ENCODE assay signal across 27 cellular contexts in genomic region chr4:92641409-92641808, GRCh38.
"Had no signal": no experiment of that assay in that cellular context is flagged by ENCODE, and none has a peak within 500 bp of the region (broad histone marks: within the 10 kb centered on the region; RNA-seq: fewer than 3 reads in every experiment).

No MANE protein-coding gene starts in this region.

- H3K36me3 ChIP-seq: stomach, suprapubic skin, thoracic aorta, thyroid gland, tibial artery, tibial nerve, transverse colon, upper lobe of left lung, upper lobe of right lung, uterus, vagina had no signal

- DNase-seq: stimulated activated CD4-positive, alpha-beta T cell treated with anti-CD3 and anti-CD28 coated beads, Interleukin-2, amount 100 ng/mL, for 48 hours; stimulated activated CD4-positive, alpha-beta T cell treated with anti-CD3 and anti-CD28 coated beads, Interleukin-4, amount 100 ng/mL, for 1 hour; stimulated activated CD4-positive, alpha-beta T cell treated with anti-CD3 and anti-CD28 coated beads, Interleukin-4, amount 100 ng/mL, for 24 hours; stimulated activated CD4-positive, alpha-beta T cell treated with anti-CD3 and anti-CD28 coated beads, Interleukin-4, amount 100 ng/mL, for 4 hours; stimulated activated CD8-positive, alpha-beta memory T cell treated with anti-CD3 and anti-CD28 coated beads, Interleukin-4, amount 100 ng/mL, for 48 hours; stimulated activated naive B cell treated with anti-CD40 and anti-IgM and Interleukin-4, amounts not matched to agents 10 μg/mL and 1 μg/mL and 100 μg/mL, for 72 hours; stimulated activated naive CD4-positive, alpha-beta T cell; stimulated activated naive CD4-positive, alpha-beta T cell treated with Interleukin-2 at 50 U/mL for 16 hours; stimulated activated naive CD8-positive, alpha-beta T cell treated with anti-CD3 and anti-CD28 coated beads, Interleukin-15, amount 100 ng/mL, for 72 hours; stimulated activated naive CD8-positive, alpha-beta T cell treated with anti-CD3 and anti-CD28 coated beads, Interleukin-15, Interleukin-2, amounts not matched to agents 100 U/mL and 50 U/mL, for 24 hours; stomach; substantia nigra; testis; thyroid gland; tibial artery; transverse colon; trophoblast cell; upper lobe of left lung; upper lobe of right lung; uterus had no signal

- ATAC-seq: stimulated activated effector memory CD8-positive, alpha-beta T cell treated with anti-CD3 and anti-CD28 coated beads, Interleukin-12 subunit alpha, Interleukin-12 subunit beta, amount 100 ng/mL, for 72 hours; stimulated activated memory B cell treated with anti-CD40 and anti-IgM and Interleukin-4, amounts not matched to agents 10 μg/mL and 1 μg/mL and 100 μg/mL, for 72 hours; stimulated activated naive B cell treated with anti-CD40 and anti-IgM and Interleukin-4, amounts not matched to agents 10 μg/mL and 1 μg/mL and 100 μg/mL, for 72 hours; stimulated activated naive CD8-positive, alpha-beta T cell treated with anti-CD3 and anti-CD28 coated beads, Interleukin-15, amount 100 ng/mL, for 72 hours; stimulated activated naive CD8-positive, alpha-beta T cell treated with anti-CD3 and anti-CD28 coated beads, Interleukin-15, Interleukin-2, amounts not matched to agents 100 U/mL and 50 U/mL, for 24 hours; upper lobe of right lung had no signal

- H3K4me1 ChIP-seq: stomach, suprapubic skin, testis, thyroid gland, tibial artery, tibial nerve, transverse colon, upper lobe of left lung, upper lobe of right lung, uterus, vagina had no signal

- H3K27me3 ChIP-seq: stomach, suprapubic skin, testis, thyroid gland, tibial artery, tibial nerve, transverse colon, upper lobe of right lung, uterus, vagina had no signal

- H3K9me3 ChIP-seq: stomach, suprapubic skin, testis, thoracic aorta, thyroid gland, tibial artery, tibial nerve, transverse colon, upper lobe of left lung, upper lobe of right lung, uterus, vagina had no signal

- H3K27ac ChIP-seq: stomach, suprapubic skin, testis, thoracic aorta, thyroid gland, tibial artery, tibial nerve, transverse colon, upper lobe of left lung, upper lobe of right lung, uterus, vagina had no signal

- FAIRE-seq: urothelium cell line had no signal

- H3K4me3 ChIP-seq: stomach, suprapubic skin, testis, thoracic aorta, thyroid gland, tibial artery, tibial nerve, transverse colon, upper lobe of left lung, upper lobe of right lung, uterus, vagina had no signal
